14 cellular contexts compared by ENCODE assay signal in the genomic region with DNA sequence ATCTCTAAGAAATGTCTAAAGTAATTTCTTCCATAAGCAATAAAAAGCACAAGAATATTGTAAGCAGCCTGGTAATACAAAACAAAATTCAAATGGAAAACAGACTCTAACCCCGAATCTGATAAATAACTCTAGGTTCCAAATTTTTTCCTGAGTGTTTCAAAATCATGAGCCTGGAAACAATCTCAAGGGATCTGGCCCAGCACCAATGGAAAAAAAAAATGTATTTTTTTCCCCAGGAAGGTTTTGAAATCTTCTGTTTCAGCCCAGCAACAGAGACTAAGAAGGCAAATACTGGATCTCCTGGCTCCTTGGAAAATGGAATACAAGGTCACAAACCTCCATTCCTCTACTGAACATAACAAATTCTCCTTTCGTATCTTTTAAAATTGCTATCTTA. TPM values are rescaled to one million over a fixed set of nuclear protein-coding genes. Genes with fewer than 3 reads are reported as not detected.
DNase-seq lines count a peak whose midpoint lies in the region; ATAC-seq and TF ChIP-seq lines count a peak whose summit lies in the region.
"Had no signal": no experiment of that assay in that cellular context is flagged by ENCODE, and none has a peak within 500 bp of the region (broad histone marks: within the 10 kb centered on the region; RNA-seq: fewer than 3 reads in every experiment).

No MANE protein-coding gene starts in this region.

- no peak for TF ChIP-seq POLR2A in uterus (IDR thresholded peaks at IDR 0.05)

- H3K4me1 ChIP-seq in fibroblast of lung (ENCODE audit: control insufficient read depth, extremely low read depth, insufficient read depth, low read length): peaks cover 56% of the 10 kb centered on the region
- peaks cover 77% of the 10 kb centered on the region for H3K4me1 ChIP-seq in osteoblast (ENCODE audit: insufficient read depth, low read length)
- peaks cover 32 to 40% of the 10 kb centered on the region in 2 donors for H3K4me1 ChIP-seq in uterus
- peaks cover 81 to 82% of the 10 kb centered on the region in 2 donors for H3K4me1 ChIP-seq in naive thymus-derived CD4-positive, alpha-beta T cell (ENCODE audit: control insufficient read depth in 2 of 2, insufficient read depth in 2 of 2, low read length in 2 of 2)

- H3K4me3 ChIP-seq in SK-N-MC: no peak overlapping the region; the same call in 1 of the 2 replicates
- H3K4me3 ChIP-seq in fibroblast of lung (replicated peaks in 1 of 4; ENCODE audit: control extremely low read depth in 1 of 4, insufficient read depth in 1 of 4, low read depth in 3 of 4, low read length in 4 of 4): peak overlapping the region in 1 of 4 experiments; percentile 11
- no peak overlapping the region for H3K4me3 ChIP-seq in osteoblast (ENCODE audit: insufficient read depth, low read length)
- H3K4me3 ChIP-seq in uterus: no peak overlapping the region
- no peak overlapping the region for H3K4me3 ChIP-seq in naive thymus-derived CD4-positive, alpha-beta T cell (ENCODE audit: low read length)
- H3K4me3 ChIP-seq in WERI-Rb-1 (ENCODE audit: low read depth, low read length): no peak overlapping the region
- H3K4me3 ChIP-seq: cardiac muscle cell had no signal

- H3K36me3 ChIP-seq in SK-N-MC (ENCODE audit: insufficient read depth, low read length) (peaks cover 9% of the 10 kb centered on the region; the same call in 1 of the 2 replicates), fibroblast of lung (ENCODE audit: control insufficient read depth, insufficient read depth, low read length) (no peaks in the 10 kb centered on the region), osteoblast (ENCODE audit: insufficient read depth, low read length) (no peaks in the 10 kb centered on the region), uterus (no peaks in the 10 kb centered on the region), WERI-Rb-1 (no peaks in the 10 kb centered on the region; the same call in 1 of the 2 replicates)
- H3K36me3 ChIP-seq in naive thymus-derived CD4-positive, alpha-beta T cell (ENCODE audit: control insufficient read depth in 2 of 3, insufficient read depth in 3 of 3, low read length in 3 of 3): no peaks in the 10 kb centered on the region
- H3K36me3 ChIP-seq: cardiac muscle cell had no signal

- peaks cover 31% of the 10 kb centered on the region for H3K4me1 Mint-ChIP-seq in activated naive CD8-positive, alpha-beta T cell treated with anti-CD3 and anti-CD28 coated beads, Interleukin-2, amount 50 U/mL, for 24 hours
- H3K4me1 Mint-ChIP-seq in naive thymus-derived CD4-positive, alpha-beta T cell: peaks cover 9 to 61% (median 12%) of the 10 kb centered on the region in 7 donors

- no peak overlapping the region for H3K4me3 Mint-ChIP-seq in activated naive CD8-positive, alpha-beta T cell treated with anti-CD3 and anti-CD28 coated beads, Interleukin-2, amount 50 U/mL, for 24 hours
- H3K4me3 Mint-ChIP-seq in naive thymus-derived CD4-positive, alpha-beta T cell: no peak overlapping the region
- H3K4me3 Mint-ChIP-seq: naive B cell had no signal

- H3K9ac ChIP-seq in SK-N-MC (ENCODE audit: insufficient read length) (no peak overlapping the region), fibroblast of lung (ENCODE audit: insufficient read depth, low read length) (peak overlapping the region; percentile 68)

- H3K36me3 Mint-ChIP-seq in activated naive CD8-positive, alpha-beta T cell treated with anti-CD3 and anti-CD28 coated beads, Interleukin-2, amount 50 U/mL, for 24 hours (ENCODE audit: low read depth): no peaks in the 10 kb centered on the region
- peaks cover 0 to 11% (median 0%) of the 10 kb centered on the region in 5 donors for H3K36me3 Mint-ChIP-seq in naive thymus-derived CD4-positive, alpha-beta T cell
- H3K36me3 Mint-ChIP-seq: naive B cell had no signal

- no peak overlapping the region for H2AFZ ChIP-seq in fibroblast of lung (ENCODE audit: low read length)
- H2AFZ ChIP-seq in osteoblast (ENCODE audit: low read length): no peak overlapping the region

- no peaks in the 10 kb centered on the region for H3K9me3 Mint-ChIP-seq in activated naive CD8-positive, alpha-beta T cell treated with anti-CD3 and anti-CD28 coated beads, Interleukin-2, amount 50 U/mL, for 24 hours
- no peaks in the 10 kb centered on the region for H3K9me3 Mint-ChIP-seq in naive thymus-derived CD4-positive, alpha-beta T cell
- H3K9me3 Mint-ChIP-seq: naive B cell had no signal

- no peak overlapping the region for H3K27ac Mint-ChIP-seq in activated naive CD8-positive, alpha-beta T cell treated with anti-CD3 and anti-CD28 coated beads, Interleukin-2, amount 50 U/mL, for 24 hours
- H3K27ac Mint-ChIP-seq in naive thymus-derived CD4-positive, alpha-beta T cell: no peak overlapping the region
- H3K27ac Mint-ChIP-seq: naive B cell had no signal

- DNase-seq in SK-N-MC (ENCODE audit: low read depth, low spot score) (no peak), fibroblast of lung (ENCODE audit: low read depth in 2 of 2) (peak; percentile 36 to 82), osteoblast (ENCODE audit: insufficient read length, low spot score, missing footprints) (no peak), uterus (no peak), SK-N-DZ (ENCODE audit: low spot score) (no peak), WERI-Rb-1 (no peak)
- DNase-seq in activated naive CD8-positive, alpha-beta T cell treated with anti-CD3 and anti-CD28 coated beads, Interleukin-2, amount 50 U/mL, for 24 hours: no peak
- DNase-seq in naive thymus-derived CD4-positive, alpha-beta T cell: no peak
- DNase-seq: DMS79 treated with DMSO at 0.1 percent for 48 hours; naive B cell; NCI-H82; stimulated activated CD4-positive, alpha-beta T cell treated with anti-CD3 and anti-CD28 coated beads, Interleukin-4, amount 100 ng/mL, for 1 hour; trophoblast cell had no signal

- CTCF ChIA-PET in naive thymus-derived CD4-positive, alpha-beta T cell (lab: Charles Lee): no interaction called here

- no peak for ATAC-seq in activated naive CD8-positive, alpha-beta T cell treated with anti-CD3 and anti-CD28 coated beads, Interleukin-2, amount 50 U/mL, for 24 hours
- ATAC-seq in naive thymus-derived CD4-positive, alpha-beta T cell: no peak

- H3K27me3 ChIP-seq in fibroblast of lung (ENCODE audit: control insufficient read depth, insufficient read depth, low read length): no peaks in the 10 kb centered on the region
- no peaks in the 10 kb centered on the region for H3K27me3 ChIP-seq in osteoblast (ENCODE audit: insufficient read depth, low read length)
- H3K27me3 ChIP-seq in uterus: no peaks in the 10 kb centered on the region
- H3K27me3 ChIP-seq in naive thymus-derived CD4-positive, alpha-beta T cell (ENCODE audit: control insufficient read depth in 2 of 2, insufficient read depth in 2 of 2, low read length in 2 of 2): no peaks in the 10 kb centered on the region
- no peaks in the 10 kb centered on the region for H3K27me3 ChIP-seq in WERI-Rb-1 (ENCODE audit: insufficient read depth, low read depth, severe bottlenecking)
- H3K27me3 ChIP-seq: cardiac muscle cell had no signal

- H3K27ac ChIP-seq in SK-N-MC (peak overlapping the region; percentile 63), fibroblast of lung (ENCODE audit: insufficient read depth, low read length) (peak overlapping the region; percentile 98), osteoblast (ENCODE audit: low read depth, low read length) (peak overlapping the region; percentile 96), uterus (peak overlapping the region; percentile 82 to 92), WERI-Rb-1 (no peak overlapping the region)
- no peak overlapping the region for H3K27ac ChIP-seq in naive thymus-derived CD4-positive, alpha-beta T cell (ENCODE audit: low read depth, low read length)
- H3K27ac ChIP-seq: cardiac muscle cell had no signal

- H4K20me1 ChIP-seq in fibroblast of lung (ENCODE audit: control insufficient read depth, extremely low read depth, insufficient read depth, low read length) (no peaks in the 10 kb centered on the region), osteoblast (ENCODE audit: insufficient read depth, low read length) (peaks cover 3% of the 10 kb centered on the region)

- POLR2A ChIA-PET in naive thymus-derived CD4-positive, alpha-beta T cell (lab: Charles Lee): interaction anchor here (15.7 kb wide), 1 partner anchor 10 kb away, joined by 292 read pairs; no protein-coding TSS in a partner anchor

- H3K9me3 ChIP-seq in SK-N-MC (ENCODE audit: low read depth, low read length) (no peaks in the 10 kb centered on the region), fibroblast of lung (ENCODE audit: control insufficient read depth, insufficient read depth, low read depth, low read length) (no peaks in the 10 kb centered on the region), osteoblast (ENCODE audit: low read depth, low read length) (no peaks in the 10 kb centered on the region), uterus (no peaks in the 10 kb centered on the region), WERI-Rb-1 (ENCODE audit: severe bottlenecking) (no peaks in the 10 kb centered on the region)
- no peaks in the 10 kb centered on the region for H3K9me3 ChIP-seq in naive thymus-derived CD4-positive, alpha-beta T cell (ENCODE audit: control insufficient read depth in 2 of 3, low read length in 3 of 3)

- TF ChIP-seq CTCF in fibroblast of lung (conservative IDR thresholded peaks at IDR 0.05 in 1 of 2, IDR thresholded peaks at IDR 0.05 in 1 of 2; ENCODE audit: low read depth in 1 of 2, low read length in 2 of 2) (no peak), osteoblast (IDR thresholded peaks at IDR 0.05; ENCODE audit: extremely low read depth, low read depth, low read length) (no peak), uterus (IDR thresholded peaks at IDR 0.05) (no peak), WERI-Rb-1 (IDR thresholded peaks at IDR 0.05; ENCODE audit: low read depth, low read length) (no peak)

- H3K79me2 ChIP-seq in fibroblast of lung (ENCODE audit: control insufficient read depth, insufficient read depth, low read length) (peaks cover 67% of the 10 kb centered on the region), osteoblast (ENCODE audit: insufficient read depth, low read length) (peaks cover 75% of the 10 kb centered on the region)

- intact Hi-C loops in uterus (cut with DNase I; ENCODE audit: low total_unique reads): no loop called here
- intact Hi-C loops in naive thymus-derived CD4-positive, alpha-beta T cell (cut with micrococcal nuclease): loop anchor here in 1 of 2 donors (1.0 kb wide), 1 partner anchor 8 kb away; no protein-coding TSS in a partner anchor

- H3K4me2 ChIP-seq in fibroblast of lung (ENCODE audit: extremely low read depth, insufficient read depth, low read length) (peak overlapping the region; percentile 77), osteoblast (ENCODE audit: insufficient read depth, low read length) (peak overlapping the region; percentile 56)

- no peaks in the 10 kb centered on the region for H3K27me3 Mint-ChIP-seq in activated naive CD8-positive, alpha-beta T cell treated with anti-CD3 and anti-CD28 coated beads, Interleukin-2, amount 50 U/mL, for 24 hours
- no peaks in the 10 kb centered on the region for H3K27me3 Mint-ChIP-seq in naive thymus-derived CD4-positive, alpha-beta T cell
- H3K27me3 Mint-ChIP-seq: naive B cell had no signal

RNA-seq across cellular contexts. Expression of gene TBC1D2B, which starts 13.0 kb away (rescaled TPM):
- total RNA-seq in fibroblast of lung (73.3 and 75.5 TPM in 2 replicates), osteoblast (57.8 and 58.3 TPM in 2 replicates), uterus (10 to 100 TPM; 27.7 to 89.0 (median 57.9) TPM)
- polyA plus RNA-seq in fibroblast of lung: 28.4 and 49.4 TPM in 2 replicates
- polyA plus RNA-seq in fibroblast of lung (2012): 21.9 and 37.5 TPM in 2 replicates
- polyA minus RNA-seq in fibroblast of lung (ENCODE audit: low replicate concordance): 30.3 and 55.1 TPM in 2 replicates
- polyA plus RNA-seq in SK-N-DZ (2014; cell fraction: cytosol; rRNA removed): 13.1 and 13.7 TPM in 2 replicates
- 15.9 and 26.6 TPM in 2 replicates for polyA plus RNA-seq in SK-N-DZ (2014; cell fraction: nucleus; rRNA removed)
- 100 to 1,000 TPM in 2 of 5 experiments, 10 to 100 TPM in 3; 69.7 to 119 (median 86.1) TPM for total RNA-seq in naive thymus-derived CD4-positive, alpha-beta T cell
- 10 to 100 TPM in 1 of 2 donors, 1 to 10 TPM in 1; 7.4 to 14.5 TPM for polyA plus RNA-seq in naive thymus-derived CD4-positive, alpha-beta T cell

RNA-seq across cellular contexts. Expression of gene SH2D7, which starts 27.8 kb away (rescaled TPM):
- not detected in 2 replicates for total RNA-seq in fibroblast of lung
- polyA plus RNA-seq in fibroblast of lung: 0.03 TPM in 1 of 2 replicates, not detected in the other
- polyA plus RNA-seq in fibroblast of lung (2012): 0.07 TPM in 1 of 2 replicates, not detected in the other
- polyA minus RNA-seq in fibroblast of lung (ENCODE audit: low replicate concordance): not detected in 2 replicates
- total RNA-seq in osteoblast: not detected in 2 replicates
- total RNA-seq in uterus: not detected
- not detected in 2 replicates for polyA plus RNA-seq in SK-N-DZ (2014; cell fraction: cytosol; rRNA removed)
- polyA plus RNA-seq in SK-N-DZ (2014; cell fraction: nucleus; rRNA removed): not detected in 2 replicates
- not detected for total RNA-seq in naive thymus-derived CD4-positive, alpha-beta T cell
- polyA plus RNA-seq in naive thymus-derived CD4-positive, alpha-beta T cell: not detected
- total RNA-seq: cardiac muscle cell had no signal

Comparison
In these comparisons a context has a peak if more than half of its experiments do, and no peak if none do; other contexts are left out.
1. DNase-seq: peak in fibroblast of lung (2 of 2); none in SK-N-MC (single experiment), osteoblast (single experiment), uterus (0 of 2), SK-N-DZ (single experiment), activated naive CD8-positive, alpha-beta T cell treated with anti-CD3 and anti-CD28 coated beads, Interleukin-2, amount 50 U/mL, for 24 hours (single experiment), naive thymus-derived CD4-positive, alpha-beta T cell (0 of 9) and WERI-Rb-1 (single experiment).
2. H3K27ac ChIP-seq: peak in SK-N-MC (single experiment), fibroblast of lung (single experiment), osteoblast (single experiment) and uterus (2 of 2); none in naive thymus-derived CD4-positive, alpha-beta T cell (single experiment) and WERI-Rb-1 (single experiment).